ENCODE assay signal across 28 cellular contexts in the genomic region with DNA sequence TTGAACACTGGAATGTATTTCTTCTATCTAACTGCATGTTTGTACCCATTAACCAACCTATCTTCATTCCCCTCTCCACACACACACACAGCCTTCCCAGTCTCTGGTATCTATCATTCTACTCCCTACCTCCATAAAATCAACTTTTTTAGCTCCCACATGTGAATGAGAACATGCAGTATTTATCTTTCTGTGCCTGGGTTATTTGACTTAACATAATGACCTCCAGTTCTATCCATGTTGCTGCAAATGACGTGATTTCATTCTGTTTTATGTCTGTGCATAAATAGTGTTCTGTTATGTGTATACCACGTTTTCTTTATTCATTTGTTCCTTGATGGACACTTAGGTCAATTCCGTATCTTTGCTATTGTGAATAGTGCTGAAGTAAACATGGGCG. TPM values are rescaled to one million over a fixed set of nuclear protein-coding genes. Genes with fewer than 3 reads are reported as not detected.
"Had no signal": no experiment of that assay in that cellular context is flagged by ENCODE, and none has a peak within 500 bp of the region (broad histone marks: within the 10 kb centered on the region; RNA-seq: fewer than 3 reads in every experiment).

No MANE protein-coding gene starts in this region.

- H3K4me3 Mint-ChIP-seq: activated CD4-positive, alpha-beta memory T cell treated with anti-CD3 and anti-CD28 coated beads for 36 hours; activated CD4-positive, alpha-beta T cell treated with anti-CD3 and anti-CD28 coated beads for 36 hours; activated CD4-positive, alpha-beta T cell treated with anti-CD3 and anti-CD28 coated beads, Interleukin-2, amount 10 ng/mL, durations not matched to agents 24 days and 14 days; activated CD8-positive, alpha-beta memory T cell treated with anti-CD3 and anti-CD28 coated beads, Interleukin-2, amount 10 ng/mL, durations not matched to agents 7 days and 5 days; activated CD8-positive, alpha-beta T cell treated with anti-CD3 and anti-CD28 coated beads, Interleukin-2, amount 10 ng/mL, durations not matched to agents 7 days and 5 days; activated naive CD4-positive, alpha-beta T cell treated with anti-CD3 and anti-CD28 coated beads for 36 hours; activated naive CD4-positive, alpha-beta T cell treated with anti-CD3 and anti-CD28 coated beads, Interleukin-2, amount 50 U/mL, for 24 hours; activated naive CD8-positive, alpha-beta T cell treated with anti-CD3 and anti-CD28 coated beads for 36 hours; activated naive CD8-positive, alpha-beta T cell treated with anti-CD3 and anti-CD28 coated beads, Interleukin-2, amount 50 U/mL, for 24 hours; activated T-helper 1 cell treated with anti-CD3 and anti-CD28 coated beads, Interleukin-12 subunit alpha, Interleukin-12 subunit beta, Interleukin-2, Interleukin-4 antibody, amounts not matched to agents 30 ng/mL and 10 ng/mL and 1 ng/mL, durations not matched to agents 14 hours and 24 hours and 36 hours had no signal

- H3K27me3 ChIP-seq: adrenal gland, body of pancreas, heart left ventricle had no signal

- H3K36me3 ChIP-seq: adrenal gland had no signal

- DNase-seq: activated CD4-positive, alpha-beta memory T cell treated with anti-CD3 and anti-CD28 coated beads for 36 hours; activated CD4-positive, alpha-beta T cell treated with anti-CD3 and anti-CD28 coated beads for 36 hours; activated CD4-positive, alpha-beta T cell treated with anti-CD3 and anti-CD28 coated beads, Interleukin-2, amount 10 ng/mL, durations not matched to agents 24 days and 14 days; activated CD4-positive, CD25-positive, alpha-beta regulatory T cell; activated CD4-positive, CD25-positive, alpha-beta regulatory T cell treated with anti-CD3 and anti-CD28 coated beads, Interleukin-2, amount 50 U/mL, for 72 hours; activated CD8-positive, alpha-beta memory T cell treated with anti-CD3 and anti-CD28 coated beads, Interleukin-2, amount 10 ng/mL, durations not matched to agents 7 days and 5 days; activated CD8-positive, alpha-beta memory T cell treated with anti-CD3 and anti-CD28 coated beads, Interleukin-2, amount 50 U/mL, for 4 hours; activated CD8-positive, alpha-beta T cell treated with anti-CD3 and anti-CD28 coated beads, Interleukin-2, amount 10 ng/mL, durations not matched to agents 7 days and 5 days; activated effector memory CD4-positive, alpha-beta T cell treated with anti-CD3 and anti-CD28 coated beads, Interleukin-2, amount 50 U/mL, for 16 hours; activated naive CD4-positive, alpha-beta T cell treated with anti-CD3 and anti-CD28 coated beads for 36 hours; activated naive CD8-positive, alpha-beta T cell treated with anti-CD3 and anti-CD28 coated beads for 36 hours; activated naive CD8-positive, alpha-beta T cell treated with anti-CD3 and anti-CD28 coated beads, Interleukin-2, amount 50 U/mL, for 24 hours; activated T-cell treated with anti-CD3 and anti-CD28 coated beads, Interleukin-2, amount 50 U/mL, for 1 hour; activated T-cell treated with anti-CD3 and anti-CD28 coated beads, Interleukin-2, amount 50 U/mL, for 48 hours; adrenal gland; aorta; body of pancreas; caudate nucleus; cortex of kidney; dermis blood vessel endothelial cell; effector CD8-positive, alpha-beta T cell; foreskin melanocyte; heart left ventricle; T-helper 2 cell had no signal

- H3K27me3 Mint-ChIP-seq: activated CD4-positive, alpha-beta memory T cell treated with anti-CD3 and anti-CD28 coated beads for 36 hours; activated CD4-positive, alpha-beta T cell treated with anti-CD3 and anti-CD28 coated beads for 36 hours; activated naive CD4-positive, alpha-beta T cell treated with anti-CD3 and anti-CD28 coated beads, Interleukin-2, amount 50 U/mL, for 24 hours; activated naive CD8-positive, alpha-beta T cell treated with anti-CD3 and anti-CD28 coated beads for 36 hours; activated naive CD8-positive, alpha-beta T cell treated with anti-CD3 and anti-CD28 coated beads, Interleukin-2, amount 50 U/mL, for 24 hours had no signal

- H3K9me3 Mint-ChIP-seq: activated CD4-positive, alpha-beta memory T cell treated with anti-CD3 and anti-CD28 coated beads for 36 hours; activated CD4-positive, alpha-beta T cell treated with anti-CD3 and anti-CD28 coated beads, Interleukin-2, amount 10 ng/mL, durations not matched to agents 24 days and 14 days; activated naive CD4-positive, alpha-beta T cell treated with anti-CD3 and anti-CD28 coated beads, Interleukin-2, amount 50 U/mL, for 24 hours; activated naive CD8-positive, alpha-beta T cell treated with anti-CD3 and anti-CD28 coated beads for 36 hours; activated naive CD8-positive, alpha-beta T cell treated with anti-CD3 and anti-CD28 coated beads, Interleukin-2, amount 50 U/mL, for 24 hours; activated T-helper 1 cell treated with anti-CD3 and anti-CD28 coated beads, Interleukin-12 subunit alpha, Interleukin-12 subunit beta, Interleukin-2, Interleukin-4 antibody, amounts not matched to agents 30 ng/mL and 10 ng/mL and 1 ng/mL, durations not matched to agents 14 hours and 24 hours and 36 hours; activated T-helper 2 cell treated with anti-CD3 and anti-CD28 coated beads, Interferon-gamma antibody, Interleukin-2, Interleukin-4, amounts not matched to agents 10 μg/mL and 5 μg/mL and 100 μg/mL, durations not matched to agents 14 hours and 24 hours and 36 hours had no signal

- H3K27ac ChIP-seq: body of pancreas had no signal

- H3K4me3 ChIP-seq: adrenal gland, body of pancreas, heart left ventricle had no signal

- H3K27ac Mint-ChIP-seq: activated CD4-positive, alpha-beta memory T cell treated with anti-CD3 and anti-CD28 coated beads for 36 hours; activated CD4-positive, alpha-beta T cell treated with anti-CD3 and anti-CD28 coated beads for 36 hours; activated CD4-positive, alpha-beta T cell treated with anti-CD3 and anti-CD28 coated beads, Interleukin-2, amount 10 ng/mL, durations not matched to agents 24 days and 14 days; activated CD8-positive, alpha-beta memory T cell treated with anti-CD3 and anti-CD28 coated beads, Interleukin-2, amount 10 ng/mL, durations not matched to agents 7 days and 5 days; activated CD8-positive, alpha-beta T cell treated with anti-CD3 and anti-CD28 coated beads, Interleukin-2, amount 10 ng/mL, durations not matched to agents 7 days and 5 days; activated naive CD4-positive, alpha-beta T cell treated with anti-CD3 and anti-CD28 coated beads for 36 hours; activated naive CD4-positive, alpha-beta T cell treated with anti-CD3 and anti-CD28 coated beads, Interleukin-2, amount 50 U/mL, for 24 hours; activated naive CD8-positive, alpha-beta T cell treated with anti-CD3 and anti-CD28 coated beads for 36 hours; activated naive CD8-positive, alpha-beta T cell treated with anti-CD3 and anti-CD28 coated beads, Interleukin-2, amount 50 U/mL, for 24 hours; activated T-helper 1 cell treated with anti-CD3 and anti-CD28 coated beads, Interleukin-12 subunit alpha, Interleukin-12 subunit beta, Interleukin-2, Interleukin-4 antibody, amounts not matched to agents 30 ng/mL and 10 ng/mL and 1 ng/mL, durations not matched to agents 14 hours and 24 hours and 36 hours; activated T-helper 2 cell treated with anti-CD3 and anti-CD28 coated beads, Interferon-gamma antibody, Interleukin-2, Interleukin-4, amounts not matched to agents 10 μg/mL and 5 μg/mL and 100 μg/mL, durations not matched to agents 14 hours and 24 hours and 36 hours had no signal

- H3K36me3 Mint-ChIP-seq: activated CD4-positive, alpha-beta memory T cell treated with anti-CD3 and anti-CD28 coated beads for 36 hours; activated CD8-positive, alpha-beta memory T cell treated with anti-CD3 and anti-CD28 coated beads, Interleukin-2, amount 10 ng/mL, durations not matched to agents 7 days and 5 days had no signal

- FAIRE-seq: colon had no signal

- H3K9me3 ChIP-seq: adrenal gland, body of pancreas had no signal

RNA-seq across cellular contexts. Expression of a gene that starts 38.7 kb away (rescaled TPM):
- total RNA-seq: activated CD8-positive, alpha-beta T cell treated with anti-CD3 and anti-CD28 coated beads, Interleukin-2, amount 10 ng/mL, durations not matched to agents 7 days and 5 days had no signal
